In genomic region chr7:140537750-140538482, GRCh38 we compare ENCODE assay signal across 19 cellular contexts. TPM values are rescaled to one million over a fixed set of nuclear protein-coding genes. Genes with fewer than 3 reads are reported as not detected.
DNase-seq lines count a peak whose midpoint lies in the region; ATAC-seq and TF ChIP-seq lines count a peak whose summit lies in the region.
"Had no signal": no experiment of that assay in that cellular context is flagged by ENCODE, and none has a peak within 500 bp of the region (broad histone marks: within the 10 kb centered on the region; RNA-seq: fewer than 3 reads in every experiment).

No MANE protein-coding gene starts in this region.

- H3K9me3 ChIP-seq in esophagus squamous epithelium = no peaks in the 10 kb centered on the region
- H3K9me3 ChIP-seq: adrenal gland had no signal

- intact Hi-C loops in esophagus squamous epithelium (cut with DNase I) = no loop called here
- intact Hi-C loops in posterior vena cava (cut with DNase I) = no loop called here

- DNase-seq in esophagus squamous epithelium (lab: John Stamatoyannopoulos, UW) = no peak
- peak; percentile 12 for DNase-seq in posterior vena cava (ENCODE audit: low spot score)
- DNase-seq in activated CD4-positive, alpha-beta T cell treated with anti-CD3 and anti-CD28 coated beads, Interleukin-2, amount 50 U/mL, for 4 hours = no peak
- DNase-seq in COLO829 (ENCODE audit: low spot score) = no peak
- DNase-seq in cerebellar nuclear complex (lab: John Stamatoyannopoulos, UW) = no peak
- DNase-seq: activated CD4-positive, CD25-positive, alpha-beta regulatory T cell; adrenal gland; COR-L47; HCEC 1CT; head of caudate nucleus; mesendoderm; NCI-H2029; NCI-H524 treated with DMSO at 0.1 percent for 48 hours; SIG-M5 had no signal

- no peaks in the 10 kb centered on the region for H3K36me3 ChIP-seq in esophagus squamous epithelium
- H3K36me3 ChIP-seq: adrenal gland had no signal

- peaks cover 7 to 54% (median 14%) of the 10 kb centered on the region in 3 donors for H3K4me1 ChIP-seq in esophagus squamous epithelium

- ATAC-seq in GM18499 (IDR thresholded peaks at IDR 0.05; ENCODE audit: insufficient read depth, unreplicated experiment) = peak; percentile 72
- ATAC-seq in HG03175 (IDR thresholded peaks at IDR 0.05; ENCODE audit: unreplicated experiment) = peak; percentile 71
- ATAC-seq in HG02852 (IDR thresholded peaks at IDR 0.05; ENCODE audit: unreplicated experiment) = no peak
- ATAC-seq: activated T-helper 17 cell treated with anti-CD3 and anti-CD28 coated beads, Interleukin-2, amount 50 U/mL, for 72 hours; esophagus mucosa had no signal

- no peak for TF ChIP-seq CTCF in esophagus squamous epithelium (IDR thresholded peaks at IDR 0.05)

- TF ChIP-seq POLR2A in esophagus squamous epithelium (IDR thresholded peaks at IDR 0.05) = no peak

- peak overlapping the region in 3 of 4 donors; percentile 22 to 86 (median 39) for H3K27ac ChIP-seq in esophagus squamous epithelium

- H3K27me3 ChIP-seq in esophagus squamous epithelium = peaks cover 0 to 4% (median 0%) of the 10 kb centered on the region in 4 donors
- H3K27me3 ChIP-seq: adrenal gland had no signal

- H3K4me3 ChIP-seq in esophagus squamous epithelium = no peak overlapping the region
- H3K4me3 ChIP-seq: adrenal gland had no signal

- WGBS in esophagus squamous epithelium, 2 donors = 60 to 65% methylated on average over 12 of the region's 12 CpGs

RNA-seq across cellular contexts. Expression of gene MKRN1, which starts 58.6 kb away (rescaled TPM):
- 10 to 100 TPM; 42.6 to 66.4 (median 43.5) TPM for total RNA-seq in esophagus squamous epithelium
- 10 to 100 TPM; 59.1 to 74.7 TPM for total RNA-seq in posterior vena cava
